ENCODE assay signal across 15 cellular contexts in the genomic region with DNA sequence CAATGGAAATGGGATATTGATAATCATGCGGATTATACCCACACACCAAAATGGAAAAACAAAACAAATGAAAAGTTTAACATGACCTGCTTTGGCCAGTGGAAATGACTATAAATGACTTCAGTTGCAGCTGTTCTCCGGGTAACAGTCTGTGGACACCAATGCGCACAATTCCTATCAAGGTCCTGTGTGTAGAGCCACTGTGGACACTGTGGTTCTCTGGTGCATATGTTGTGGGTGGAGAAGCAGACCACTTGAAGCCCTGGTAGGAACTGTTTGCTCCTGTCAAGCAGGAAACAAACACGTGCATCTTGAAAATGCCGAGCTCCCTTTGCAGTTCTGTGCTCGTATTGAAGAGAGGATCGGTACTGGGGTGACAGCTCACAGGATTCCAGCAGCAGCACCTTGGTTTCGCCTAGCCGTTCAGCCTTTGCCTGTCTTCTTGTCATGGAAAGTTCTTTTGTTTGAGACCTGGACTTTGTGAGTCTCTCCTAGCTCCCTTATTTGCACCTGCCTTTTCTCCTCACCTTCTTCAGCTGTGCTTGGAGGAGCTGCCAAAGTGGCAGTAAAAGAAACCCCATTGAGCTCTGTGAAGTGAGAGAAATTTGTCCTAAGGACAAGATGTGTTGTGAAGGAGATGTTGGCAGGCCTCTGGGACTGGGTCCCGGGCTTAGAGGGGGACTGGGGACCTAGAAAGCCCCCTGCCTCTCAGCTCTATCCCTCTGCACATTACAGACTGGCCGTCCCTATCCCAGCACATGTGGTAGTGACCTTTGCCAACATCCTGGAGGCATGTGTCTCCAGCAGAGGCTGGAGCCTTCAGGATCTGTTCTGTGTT. TPM values are rescaled to one million over a fixed set of nuclear protein-coding genes. Genes with fewer than 3 reads are reported as not detected.
DNase-seq lines count a peak whose midpoint lies in the region; ATAC-seq and TF ChIP-seq lines count a peak whose summit lies in the region.
"Had no signal": no experiment of that assay in that cellular context is flagged by ENCODE, and none has a peak within 500 bp of the region (broad histone marks: within the 10 kb centered on the region; RNA-seq: fewer than 3 reads in every experiment).

No MANE protein-coding gene starts in this region.

- CTCF ChIA-PET in activated CD4-positive, alpha-beta T cell treated with anti-CD3 and anti-CD28 coated beads for 36 hours (lab: Charles Lee): interaction anchor here (0.7 to 3.7 kb wide), 9 partner anchors 9 to 194 kb away, joined by 3 to 12 read pairs (median 3); no protein-coding TSS in a partner anchor

- DNase-seq in activated CD4-positive, alpha-beta T cell treated with anti-CD3 and anti-CD28 coated beads for 36 hours: no peak
- DNase-seq in activated CD4-positive, alpha-beta T cell treated with anti-CD3 and anti-CD28 coated beads, Interleukin-2, amount 50 U/mL, for 4 hours: no peak
- DNase-seq in psoas muscle: no peak
- no peak for DNase-seq in kidney glomerular epithelial cell (lab: John Stamatoyannopoulos, UW)
- no peak for DNase-seq in islet precursor cell
- DNase-seq in left ventricle myocardium inferior: no peak
- DNase-seq: amniotic stem cell, NCI-H1105, NCI-H345, PC-3, SW 1271 had no signal

- intact Hi-C loops in activated CD4-positive, alpha-beta T cell treated with anti-CD3 and anti-CD28 coated beads for 36 hours (cut with DNase I, micrococcal nuclease): loop anchor here in 1 of 2 experiments (1.0 to 2.0 kb wide), 2 partner anchors 10 to 19 kb away; no protein-coding TSS in a partner anchor
- intact Hi-C loops in psoas muscle (cut with DNase I) (no loop called here), left ventricle myocardium inferior (cut with micrococcal nuclease) (no loop called here)

- no peaks in the 10 kb centered on the region for H3K27me3 Mint-ChIP-seq in activated CD4-positive, alpha-beta T cell treated with anti-CD3 and anti-CD28 coated beads for 36 hours
- H3K27me3 Mint-ChIP-seq in activated naive CD8-positive, alpha-beta T cell: no peaks in the 10 kb centered on the region

- ATAC-seq in activated CD4-positive, alpha-beta T cell treated with anti-CD3 and anti-CD28 coated beads for 36 hours: no peak
- peak; percentile 14 for ATAC-seq in HG02678 (IDR thresholded peaks at IDR 0.05; ENCODE audit: unreplicated experiment)
- ATAC-seq in psoas muscle: no peak
- ATAC-seq: A549, PC-3 had no signal

- peaks cover 55% of the 10 kb centered on the region for H3K36me3 Mint-ChIP-seq in activated CD4-positive, alpha-beta T cell treated with anti-CD3 and anti-CD28 coated beads for 36 hours (ENCODE audit: low read depth)
- H3K36me3 Mint-ChIP-seq in activated naive CD8-positive, alpha-beta T cell: peaks cover 4% of the 10 kb centered on the region

- peaks cover 95% of the 10 kb centered on the region for H3K4me1 Mint-ChIP-seq in activated CD4-positive, alpha-beta T cell treated with anti-CD3 and anti-CD28 coated beads for 36 hours
- peaks cover 94% of the 10 kb centered on the region for H3K4me1 Mint-ChIP-seq in activated naive CD8-positive, alpha-beta T cell (ENCODE audit: low read depth)

- TF ChIP-seq CTCF in psoas muscle (IDR thresholded peaks at IDR 0.05) (no peak), left ventricle myocardium inferior (IDR thresholded peaks at IDR 0.05; ENCODE audit: borderline replicate concordance) (no peak)

- peak overlapping the region; percentile 47 for H3K4me3 Mint-ChIP-seq in activated CD4-positive, alpha-beta T cell treated with anti-CD3 and anti-CD28 coated beads for 36 hours
- H3K4me3 Mint-ChIP-seq in activated naive CD8-positive, alpha-beta T cell: peak overlapping the region; percentile 70
- H3K4me3 Mint-ChIP-seq: neural progenitor cell had no signal

- no peaks in the 10 kb centered on the region for H3K9me3 Mint-ChIP-seq in activated CD4-positive, alpha-beta T cell treated with anti-CD3 and anti-CD28 coated beads for 36 hours (ENCODE audit: low read depth)
- H3K9me3 Mint-ChIP-seq in activated naive CD8-positive, alpha-beta T cell (ENCODE audit: low read depth): no peaks in the 10 kb centered on the region
- H3K9me3 Mint-ChIP-seq: neural progenitor cell had no signal

- peak overlapping the region; percentile 84 for H3K27ac Mint-ChIP-seq in activated CD4-positive, alpha-beta T cell treated with anti-CD3 and anti-CD28 coated beads for 36 hours
- peak overlapping the region; percentile 95 for H3K27ac Mint-ChIP-seq in activated naive CD8-positive, alpha-beta T cell
- H3K27ac Mint-ChIP-seq: neural progenitor cell had no signal

- 55 to 74% (median 56%) methylated on average over 11 of the region's 11 CpGs for WGBS in psoas muscle, 3 donors

- POLR2A ChIA-PET in activated CD4-positive, alpha-beta T cell treated with anti-CD3 and anti-CD28 coated beads for 36 hours (lab: Charles Lee): interaction anchor here (0.7 to 1.5 kb wide), 5 partner anchors 9 to 31 kb away, joined by 3 to 5 read pairs (median 3); no protein-coding TSS in a partner anchor

- H3K27ac ChIP-seq in psoas muscle (peak overlapping the region; percentile 61), left ventricle myocardium inferior (replicated peaks) (no peak overlapping the region)
- H3K27ac ChIP-seq: A549, neural progenitor cell had no signal

- H3K27me3 ChIP-seq in psoas muscle (ENCODE audit: insufficient read depth in 3 of 3, low read length in 2 of 3) (no peaks in the 10 kb centered on the region), left ventricle myocardium inferior (ENCODE audit: low read depth) (no peaks in the 10 kb centered on the region)
- H3K27me3 ChIP-seq: neural progenitor cell had no signal

- no peaks in the 10 kb centered on the region for H3K9me3 ChIP-seq in psoas muscle
- H3K9me3 ChIP-seq in left ventricle myocardium inferior (replicated peaks): no peaks in the 10 kb centered on the region
- H3K9me3 ChIP-seq: A549 had no signal

- H3K36me3 ChIP-seq in psoas muscle (ENCODE audit: insufficient read depth in 1 of 2, low read depth in 1 of 2) (no peaks in the 10 kb centered on the region), left ventricle myocardium inferior (no peaks in the 10 kb centered on the region)
- H3K36me3 ChIP-seq: neural progenitor cell had no signal

- H3K4me1 ChIP-seq in psoas muscle: peaks cover 67% of the 10 kb centered on the region
- peaks cover 90% of the 10 kb centered on the region for H3K4me1 ChIP-seq in left ventricle myocardium inferior
- H3K4me1 ChIP-seq: A549 had no signal

- H3K4me3 ChIP-seq in psoas muscle: no peak overlapping the region
- H3K4me3 ChIP-seq in left ventricle myocardium inferior: no peak overlapping the region
- H3K4me3 ChIP-seq: A549, neural progenitor cell had no signal

RNA-seq across cellular contexts. Expression of a gene that starts 33.0 kb away (rescaled TPM):
- total RNA-seq in activated CD4-positive, alpha-beta T cell treated with anti-CD3 and anti-CD28 coated beads for 36 hours: 10 to 100 TPM; 84.7 to 87.5 TPM
- 10 to 100 TPM; 33.9 to 53.1 (median 41.1) TPM for total RNA-seq in psoas muscle
- 100 to 1,000 TPM in 1 of 3 donors, 10 to 100 TPM in 2; 26.5 to 111 (median 39.6) TPM for polyA plus RNA-seq in psoas muscle
- 24.7 TPM for total RNA-seq in left ventricle myocardium inferior
